1 cellular context compared by ENCODE assay signal in genomic region chr7:130006771-130007170, GRCh38.
TF ChIP-seq lines count a peak whose summit lies in the region.

No MANE protein-coding gene starts in this region.

TF ChIP-seq in WTC11, 78 proteins besides CTCF, POLR2A, EP300 and RAD21 (continued from another document):
- TF ChIP-seq E2F5 (CRISPR knock-in tag; IDR thresholded peaks at IDR 0.05) (no peak), GABPB1 (CRISPR knock-in tag; IDR thresholded peaks at IDR 0.05) (no peak), E2F1 (CRISPR knock-in tag; IDR thresholded peaks at IDR 0.05) (no peak), GRHL2 (CRISPR knock-in tag; IDR thresholded peaks at IDR 0.05; ENCODE audit: insufficient replicate concordance, severe bottlenecking) (no peak)
